8 cellular contexts compared by ENCODE assay signal in genomic region chr16:72989203-72989991, GRCh38. TPM values are rescaled to one million over a fixed set of nuclear protein-coding genes. Genes with fewer than 3 reads are reported as not detected.
A peak's percentile ranks its signal among the peaks of the same experiment; 100 is the strongest.
DNase-seq lines count a peak whose midpoint lies in the region; ATAC-seq and TF ChIP-seq lines count a peak whose summit lies in the region.
"Had no signal": no experiment of that assay in that cellular context is flagged by ENCODE, and none has a peak within 500 bp of the region (broad histone marks: within the 10 kb centered on the region; RNA-seq: fewer than 3 reads in every experiment).

No MANE protein-coding gene starts in this region.

- peaks cover 72% of the 10 kb centered on the region for H3K4me1 Mint-ChIP-seq in type B pancreatic cell (ENCODE audit: unreplicated experiment)

- H3K36me3 ChIP-seq in body of pancreas (replicated peaks in 1 of 2; ENCODE audit: insufficient read depth in 1 of 2, low read depth in 2 of 2): no peaks in the 10 kb centered on the region

- peak overlapping the region; percentile 1 for H3K27ac Mint-ChIP-seq in type B pancreatic cell
- H3K27ac Mint-ChIP-seq: naive thymus-derived CD4-positive, alpha-beta T cell had no signal

- peaks cover 71% of the 10 kb centered on the region for H3K4me1 ChIP-seq in body of pancreas

- no peak for TF ChIP-seq POLR2A in body of pancreas (IDR thresholded peaks at IDR 0.05)
- TF ChIP-seq POLR2A in lower leg skin (IDR thresholded peaks at IDR 0.05): no peak

- intact Hi-C loops in body of pancreas (cut with DNase I) (no loop called here), lower leg skin (cut with DNase I; ENCODE audit: low total_unique reads) (no loop called here)

- no peak overlapping the region for H3K4me3 ChIP-seq in body of pancreas
- no peak overlapping the region for H3K4me3 ChIP-seq in lower leg skin (ENCODE audit: low read depth, poor library complexity, severe bottlenecking)

- TF ChIP-seq CTCF in body of pancreas (IDR thresholded peaks at IDR 0.05) (no peak), lower leg skin (IDR thresholded peaks at IDR 0.05) (no peak), type B pancreatic cell (conservative IDR thresholded peaks at IDR 0.05) (no peak)

- H3K27me3 ChIP-seq in body of pancreas: no peaks in the 10 kb centered on the region

- H3K4me3 Mint-ChIP-seq in type B pancreatic cell: no peak overlapping the region
- H3K4me3 Mint-ChIP-seq: naive thymus-derived CD4-positive, alpha-beta T cell had no signal

- ATAC-seq in body of pancreas (peak; percentile 61), HG03045 (IDR thresholded peaks at IDR 0.05; ENCODE audit: unreplicated experiment) (no peak)

- no peaks in the 10 kb centered on the region for H3K9me3 Mint-ChIP-seq in type B pancreatic cell
- H3K9me3 Mint-ChIP-seq: naive thymus-derived CD4-positive, alpha-beta T cell had no signal

- no peaks in the 10 kb centered on the region for H3K27me3 Mint-ChIP-seq in type B pancreatic cell
- H3K27me3 Mint-ChIP-seq: naive thymus-derived CD4-positive, alpha-beta T cell had no signal

- peak overlapping the region; percentile 33 to 82 (median 76) for H3K27ac ChIP-seq in body of pancreas

- DNase-seq in HT-29 (ENCODE audit: low spot score) (peak; percentile 58), body of pancreas (peak in 3 of 4 donors; percentile 36 to 53 (median 47)), lower leg skin (ENCODE audit: low spot score in 2 of 2) (peak; percentile 65 to 71), type B pancreatic cell (ENCODE audit: extremely low spot score, unreplicated experiment) (no peak), DMS153 (lab: John Stamatoyannopoulos, UW) (no peak), midbrain (lab: John Stamatoyannopoulos, UW) (no peak)
- DNase-seq: naive thymus-derived CD4-positive, alpha-beta T cell had no signal

- no peaks in the 10 kb centered on the region for H3K9me3 ChIP-seq in body of pancreas

- 77 to 78% methylated on average over 9 of the region's 9 CpGs for WGBS in body of pancreas, 2 donors
- 48 to 50% methylated on average over 9 of the region's 9 CpGs for WGBS in lower leg skin, 2 donors

- H3K36me3 Mint-ChIP-seq in type B pancreatic cell: peaks cover 8% of the 10 kb centered on the region
- H3K36me3 Mint-ChIP-seq: naive thymus-derived CD4-positive, alpha-beta T cell had no signal

RNA-seq across cellular contexts. Expression of gene ZFHX3, which starts 58.5 kb away (rescaled TPM):
- 2.6 and 3.5 TPM in 2 replicates for total RNA-seq in HT-29 (2014; rRNA removed; shearing (Covaris generic))
- 10 to 100 TPM; 22.4 to 24.6 TPM for total RNA-seq in body of pancreas
- total RNA-seq in lower leg skin: 10 to 100 TPM in 2 of 4 donors, 1 to 10 TPM in 2; 3.4 to 14.9 (median 10.0) TPM
- 47.4 and 48.5 TPM in 2 replicates for total RNA-seq in type B pancreatic cell (ENCODE audit: low replicate concordance)

Comparison
In these comparisons a context has a peak if more than half of its experiments do, and no peak if none do; other contexts are left out.
1. DNase-seq: peak in HT-29 (single experiment), body of pancreas (3 of 4) and lower leg skin (2 of 2); none in type B pancreatic cell (single experiment), DMS153 (single experiment) and midbrain (single experiment).